In genomic region chr6:154380733-154381132, GRCh38 we compare ENCODE assay signal across 13 cellular contexts. TPM values are rescaled to one million over a fixed set of nuclear protein-coding genes. Genes with fewer than 3 reads are reported as not detected.
"Had no signal": no experiment of that assay in that cellular context is flagged by ENCODE, and none has a peak within 500 bp of the region (broad histone marks: within the 10 kb centered on the region; RNA-seq: fewer than 3 reads in every experiment).

No MANE protein-coding gene starts in this region.

- DNase-seq: activated CD4-positive, alpha-beta T cell treated with anti-CD3 and anti-CD28 coated beads for 36 hours; activated CD8-positive, alpha-beta memory T cell treated with anti-CD3 and anti-CD28 coated beads, Interleukin-2, amount 50 U/mL, for 4 hours; activated CD8-positive, alpha-beta T cell treated with anti-CD3 and anti-CD28 coated beads for 36 hours; aorta; dorsolateral prefrontal cortex; immature natural killer cell; T1000; thyroid gland had no signal

- H3K9me3 ChIP-seq: breast epithelium, thyroid gland, vagina had no signal

- H3K27me3 ChIP-seq: breast epithelium, dorsolateral prefrontal cortex, thyroid gland, vagina had no signal

- ATAC-seq: activated CD4-positive, alpha-beta T cell treated with anti-CD3 and anti-CD28 coated beads for 36 hours; activated CD8-positive, alpha-beta T cell treated with anti-CD3 and anti-CD28 coated beads for 36 hours; esophagus mucosa had no signal

- H3K27ac ChIP-seq: breast epithelium, dorsolateral prefrontal cortex, thyroid gland, vagina, VCaP had no signal

- H3K4me1 ChIP-seq: breast epithelium, vagina had no signal

- H3K36me3 ChIP-seq: breast epithelium, thyroid gland, vagina had no signal

- H3K4me3 ChIP-seq: breast epithelium, dorsolateral prefrontal cortex, thyroid gland, vagina had no signal

RNA-seq across cellular contexts. Expression of gene IPCEF1, which starts 24.1 kb away (rescaled TPM):
- total RNA-seq: chondrocyte had no signal
